In genomic region chr5:134226441-134227192, GRCh38 we compare ENCODE assay signal across 8 cellular contexts. TPM values are rescaled to one million over a fixed set of nuclear protein-coding genes. Genes with fewer than 3 reads are reported as not detected.
A peak's percentile ranks its signal among the peaks of the same experiment; 100 is the strongest.
DNase-seq lines count a peak whose midpoint lies in the region; ATAC-seq and TF ChIP-seq lines count a peak whose summit lies in the region.

No MANE protein-coding gene starts in this region.

- peak overlapping the region; percentile 98 for H3K27ac Mint-ChIP-seq in activated naive CD8-positive, alpha-beta T cell treated with anti-CD3 and anti-CD28 coated beads for 36 hours

- WGBS in hepatocyte (ENCODE audit: low lambda C conversion rate, missing lambda C conversion rate) = 9% methylated on average over 48 of the region's 51 CpGs

- H3K27me3 Mint-ChIP-seq in activated naive CD8-positive, alpha-beta T cell treated with anti-CD3 and anti-CD28 coated beads for 36 hours = no peaks in the 10 kb centered on the region

- peaks cover 33% of the 10 kb centered on the region for H3K4me1 Mint-ChIP-seq in activated naive CD8-positive, alpha-beta T cell treated with anti-CD3 and anti-CD28 coated beads for 36 hours

- peak; percentile 17 for ATAC-seq in GM21529 (IDR thresholded peaks at IDR 0.05; ENCODE audit: unreplicated experiment)

- intact Hi-C loops in posterior vena cava (cut with DNase I) = no loop called here

- no peak for TF ChIP-seq CTCF in hepatocyte (IDR thresholded peaks at IDR 0.05; ENCODE audit: poor library complexity)

- H3K79me2 ChIP-seq in hepatocyte = peaks cover 52% of the 10 kb centered on the region

- peak overlapping the region; percentile 97 for H3K4me3 Mint-ChIP-seq in activated naive CD8-positive, alpha-beta T cell treated with anti-CD3 and anti-CD28 coated beads for 36 hours

- H2AFZ ChIP-seq in hepatocyte = peak overlapping the region; percentile 66

- peaks cover 38% of the 10 kb centered on the region for H3K36me3 Mint-ChIP-seq in activated naive CD8-positive, alpha-beta T cell treated with anti-CD3 and anti-CD28 coated beads for 36 hours

- peaks cover 36% of the 10 kb centered on the region for H4K20me1 ChIP-seq in hepatocyte (ENCODE audit: insufficient read depth, poor library complexity, severe bottlenecking)

- H3K9me2 ChIP-seq in hepatocyte (replicated peaks; ENCODE audit: insufficient read depth) = no peaks in the 10 kb centered on the region

- peaks cover 32% of the 10 kb centered on the region for H3K4me1 ChIP-seq in hepatocyte (ENCODE audit: insufficient read depth)

- no peaks in the 10 kb centered on the region for H3K9me3 ChIP-seq in hepatocyte (ENCODE audit: low read depth)

- DNase-seq in DMS53 treated with DMSO at 0.1 percent for 48 hours (lab: John Stamatoyannopoulos, UW; ENCODE audit: unreplicated experiment) (peak; percentile 89), NCI-H146 (lab: John Stamatoyannopoulos, UW) (peak; percentile 89), hepatocyte (ENCODE audit: low spot score) (no peak), DMS114 treated with DMSO at 0.1 percent for 48 hours (lab: John Stamatoyannopoulos, UW; ENCODE audit: unreplicated experiment) (no peak), posterior vena cava (ENCODE audit: low spot score) (no peak)
- no peak for DNase-seq in activated naive CD8-positive, alpha-beta T cell treated with anti-CD3 and anti-CD28 coated beads for 36 hours

- no peaks in the 10 kb centered on the region for H3K36me3 ChIP-seq in hepatocyte (replicated peaks; ENCODE audit: insufficient read depth, low read depth)

- H3K4me3 ChIP-seq in hepatocyte = peak overlapping the region; percentile 20
- H3K4me3 ChIP-seq in skin epidermis = peak overlapping the region; percentile 80 to 100 (median 91)

- H3K27ac ChIP-seq in hepatocyte (peak overlapping the region; percentile 100), skin epidermis (peak overlapping the region; percentile 44 to 100 (median 99))

- no peaks in the 10 kb centered on the region for H3K27me3 ChIP-seq in hepatocyte

- H3K4me2 ChIP-seq in hepatocyte = peak overlapping the region; percentile 90

- H3K9me3 Mint-ChIP-seq in activated naive CD8-positive, alpha-beta T cell treated with anti-CD3 and anti-CD28 coated beads for 36 hours = no peaks in the 10 kb centered on the region

RNA-seq across cellular contexts. Expression of gene PPP2CA, which starts 0.7 kb away (rescaled TPM):
- 100 to 1,000 TPM; 183 to 193 TPM for total RNA-seq in activated naive CD8-positive, alpha-beta T cell treated with anti-CD3 and anti-CD28 coated beads for 36 hours
- 186 and 195 TPM in 2 replicates for total RNA-seq in hepatocyte
- polyA plus RNA-seq in hepatocyte = 232 and 249 TPM in 2 replicates
- 10 to 100 TPM; 89.2 to 93.4 TPM for total RNA-seq in posterior vena cava

RNA-seq across cellular contexts. Expression of gene SKP1, which starts 49.9 kb away (rescaled TPM):
- total RNA-seq in activated naive CD8-positive, alpha-beta T cell treated with anti-CD3 and anti-CD28 coated beads for 36 hours = 100 to 1,000 TPM; 253 to 260 TPM
- total RNA-seq in hepatocyte (500 and 543 TPM in 2 replicates), posterior vena cava (100 to 1,000 TPM; 321 to 334 TPM)
- polyA plus RNA-seq in hepatocyte = 719 and 723 TPM in 2 replicates

Comparison
In these comparisons a context has a peak if more than half of its experiments do, and no peak if none do; other contexts are left out.
1. DNase-seq: peak in DMS53 treated with DMSO at 0.1 percent for 48 hours (single experiment) and NCI-H146 (single experiment); none in activated naive CD8-positive, alpha-beta T cell treated with anti-CD3 and anti-CD28 coated beads for 36 hours (single experiment), hepatocyte (single experiment), DMS114 treated with DMSO at 0.1 percent for 48 hours (single experiment) and posterior vena cava (single experiment).